2 cellular contexts compared by ENCODE assay signal in the genomic region with DNA sequence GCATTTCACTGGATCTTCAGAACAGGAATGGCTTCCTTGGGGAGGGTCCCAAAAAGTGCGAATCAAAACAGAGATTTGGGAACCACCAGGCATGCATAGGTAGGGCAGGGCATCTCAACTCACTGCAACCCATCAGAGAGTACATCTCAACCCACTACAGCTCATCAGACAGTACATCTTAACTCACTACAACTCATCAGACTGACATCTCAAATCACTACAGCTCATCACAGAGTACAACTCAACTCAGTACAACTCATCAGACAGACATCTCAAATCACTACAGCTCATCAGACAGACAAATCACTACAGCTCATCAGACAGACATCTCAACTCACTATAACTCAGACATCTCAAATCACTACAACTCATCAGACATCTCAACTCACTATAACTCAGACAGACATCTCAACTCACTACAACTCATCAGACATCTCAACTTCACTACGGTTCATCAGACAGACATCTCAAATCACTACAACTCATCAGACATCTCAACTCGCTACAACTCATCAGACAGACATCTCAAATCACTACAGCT.
TF ChIP-seq lines count a peak whose summit lies in the region.

No MANE protein-coding gene starts in this region.

TF ChIP-seq in HepG2, 621 proteins besides CTCF, POLR2A, EP300 and RAD21 (continued from another document):
- TF ChIP-seq, protein P1, sequence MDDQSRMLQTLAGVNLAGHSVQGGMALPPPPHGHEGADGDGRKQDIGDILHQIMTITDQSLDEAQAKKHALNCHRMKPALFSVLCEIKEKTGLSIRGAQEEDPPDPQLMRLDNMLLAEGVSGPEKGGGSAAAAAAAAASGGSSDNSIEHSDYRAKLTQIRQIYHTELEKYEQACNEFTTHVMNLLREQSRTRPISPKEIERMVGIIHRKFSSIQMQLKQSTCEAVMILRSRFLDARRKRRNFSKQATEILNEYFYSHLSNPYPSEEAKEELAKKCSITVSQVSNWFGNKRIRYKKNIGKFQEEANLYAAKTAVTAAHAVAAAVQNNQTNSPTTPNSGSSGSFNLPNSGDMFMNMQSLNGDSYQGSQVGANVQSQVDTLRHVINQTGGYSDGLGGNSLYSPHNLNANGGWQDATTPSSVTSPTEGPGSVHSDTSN (CRISPR knock-in tag; IDR thresholded peaks at IDR 0.05; ENCODE audit: borderline replicate concordance): no peak
- no peak for TF ChIP-seq KDM5A (IDR thresholded peaks at IDR 0.05; ENCODE audit: borderline replicate concordance, low read length)
- TF ChIP-seq, protein P2, sequence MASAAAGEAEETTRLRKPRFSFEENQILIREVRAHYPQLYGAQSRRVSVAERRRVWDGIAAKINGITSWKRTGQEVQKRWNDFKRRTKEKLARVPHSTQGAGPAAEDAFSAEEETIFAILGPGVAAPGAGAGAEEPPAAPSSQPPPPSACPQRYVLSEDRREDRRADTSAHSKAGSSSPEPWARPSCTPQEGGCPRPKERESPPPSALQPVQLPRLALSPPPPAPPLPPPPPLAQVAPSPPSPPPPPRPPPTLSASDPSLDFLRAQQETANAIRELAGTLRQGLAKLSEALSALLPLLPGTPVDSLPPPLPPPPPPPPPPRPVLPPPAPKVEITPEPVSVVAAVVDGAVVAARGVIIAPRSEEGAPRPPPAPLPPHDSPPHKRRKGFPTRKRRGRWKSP (CRISPR knock-in tag; IDR thresholded peaks at IDR 0.05): no peak
- no peak for TF ChIP-seq ZNF550 (CRISPR knock-in tag; IDR thresholded peaks at IDR 0.05; ENCODE audit: borderline replicate concordance)
- TF ChIP-seq, protein P3, sequence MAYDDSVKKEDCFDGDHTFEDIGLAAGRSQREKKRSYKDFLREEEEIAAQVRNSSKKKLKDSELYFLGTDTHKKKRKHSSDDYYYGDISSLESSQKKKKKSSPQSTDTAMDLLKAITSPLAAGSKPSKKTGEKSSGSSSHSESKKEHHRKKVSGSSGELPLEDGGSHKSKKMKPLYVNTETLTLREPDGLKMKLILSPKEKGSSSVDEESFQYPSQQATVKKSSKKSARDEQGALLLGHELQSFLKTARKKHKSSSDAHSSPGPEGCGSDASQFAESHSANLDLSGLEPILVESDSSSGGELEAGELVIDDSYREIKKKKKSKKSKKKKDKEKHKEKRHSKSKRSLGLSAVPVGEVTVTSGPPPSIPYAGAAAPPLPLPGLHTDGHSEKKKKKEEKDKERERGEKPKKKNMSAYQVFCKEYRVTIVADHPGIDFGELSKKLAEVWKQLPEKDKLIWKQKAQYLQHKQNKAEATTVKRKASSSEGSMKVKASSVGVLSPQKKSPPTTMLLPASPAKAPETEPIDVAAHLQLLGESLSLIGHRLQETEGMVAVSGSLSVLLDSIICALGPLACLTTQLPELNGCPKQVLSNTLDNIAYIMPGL (CRISPR knock-in tag; IDR thresholded peaks at IDR 0.05; ENCODE audit: borderline replicate concordance in 1 of 2, low read depth in 1 of 2): no peak
- TF ChIP-seq, protein P4, sequence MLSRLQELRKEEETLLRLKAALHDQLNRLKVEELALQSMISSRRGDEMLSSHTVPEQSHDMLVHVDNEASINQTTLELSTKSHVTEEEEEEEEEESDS (CRISPR knock-in tag; IDR thresholded peaks at IDR 0.05; ENCODE audit: borderline replicate concordance): no peak
- TF ChIP-seq ZBTB7A (CRISPR knock-in tag; IDR thresholded peaks at IDR 0.05): no peak
- no peak for TF ChIP-seq SCMH1 (CRISPR knock-in tag; IDR thresholded peaks at IDR 0.05; ENCODE audit: borderline replicate concordance)
- TF ChIP-seq, protein P5, sequence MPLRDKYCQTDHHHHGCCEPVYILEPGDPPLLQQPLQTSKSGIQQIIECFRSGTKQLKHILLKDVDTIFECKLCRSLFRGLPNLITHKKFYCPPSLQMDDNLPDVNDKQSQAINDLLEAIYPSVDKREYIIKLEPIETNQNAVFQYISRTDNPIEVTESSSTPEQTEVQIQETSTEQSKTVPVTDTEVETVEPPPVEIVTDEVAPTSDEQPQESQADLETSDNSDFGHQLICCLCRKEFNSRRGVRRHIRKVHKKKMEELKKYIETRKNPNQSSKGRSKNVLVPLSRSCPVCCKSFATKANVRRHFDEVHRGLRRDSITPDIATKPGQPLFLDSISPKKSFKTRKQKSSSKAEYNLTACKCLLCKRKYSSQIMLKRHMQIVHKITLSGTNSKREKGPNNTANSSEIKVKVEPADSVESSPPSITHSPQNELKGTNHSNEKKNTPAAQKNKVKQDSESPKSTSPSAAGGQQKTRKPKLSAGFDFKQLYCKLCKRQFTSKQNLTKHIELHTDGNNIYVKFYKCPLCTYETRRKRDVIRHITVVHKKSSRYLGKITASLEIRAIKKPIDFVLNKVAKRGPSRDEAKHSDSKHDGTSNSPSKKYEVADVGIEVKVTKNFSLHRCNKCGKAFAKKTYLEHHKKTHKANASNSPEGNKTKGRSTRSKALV (CRISPR knock-in tag; IDR thresholded peaks at IDR 0.05): no peak
- TF ChIP-seq, protein P6, sequence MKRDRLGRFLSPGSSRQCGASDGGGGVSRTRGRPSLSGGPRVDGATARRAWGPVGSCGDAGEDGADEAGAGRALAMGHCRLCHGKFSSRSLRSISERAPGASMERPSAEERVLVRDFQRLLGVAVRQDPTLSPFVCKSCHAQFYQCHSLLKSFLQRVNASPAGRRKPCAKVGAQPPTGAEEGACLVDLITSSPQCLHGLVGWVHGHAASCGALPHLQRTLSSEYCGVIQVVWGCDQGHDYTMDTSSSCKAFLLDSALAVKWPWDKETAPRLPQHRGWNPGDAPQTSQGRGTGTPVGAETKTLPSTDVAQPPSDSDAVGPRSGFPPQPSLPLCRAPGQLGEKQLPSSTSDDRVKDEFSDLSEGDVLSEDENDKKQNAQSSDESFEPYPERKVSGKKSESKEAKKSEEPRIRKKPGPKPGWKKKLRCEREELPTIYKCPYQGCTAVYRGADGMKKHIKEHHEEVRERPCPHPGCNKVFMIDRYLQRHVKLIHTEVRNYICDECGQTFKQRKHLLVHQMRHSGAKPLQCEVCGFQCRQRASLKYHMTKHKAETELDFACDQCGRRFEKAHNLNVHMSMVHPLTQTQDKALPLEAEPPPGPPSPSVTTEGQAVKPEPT (CRISPR knock-in tag; IDR thresholded peaks at IDR 0.05; ENCODE audit: low read depth): no peak

TF ChIP-seq in neural cell, 6 proteins besides CTCF, POLR2A, EP300 and RAD21:
- TF ChIP-seq, protein P7, sequence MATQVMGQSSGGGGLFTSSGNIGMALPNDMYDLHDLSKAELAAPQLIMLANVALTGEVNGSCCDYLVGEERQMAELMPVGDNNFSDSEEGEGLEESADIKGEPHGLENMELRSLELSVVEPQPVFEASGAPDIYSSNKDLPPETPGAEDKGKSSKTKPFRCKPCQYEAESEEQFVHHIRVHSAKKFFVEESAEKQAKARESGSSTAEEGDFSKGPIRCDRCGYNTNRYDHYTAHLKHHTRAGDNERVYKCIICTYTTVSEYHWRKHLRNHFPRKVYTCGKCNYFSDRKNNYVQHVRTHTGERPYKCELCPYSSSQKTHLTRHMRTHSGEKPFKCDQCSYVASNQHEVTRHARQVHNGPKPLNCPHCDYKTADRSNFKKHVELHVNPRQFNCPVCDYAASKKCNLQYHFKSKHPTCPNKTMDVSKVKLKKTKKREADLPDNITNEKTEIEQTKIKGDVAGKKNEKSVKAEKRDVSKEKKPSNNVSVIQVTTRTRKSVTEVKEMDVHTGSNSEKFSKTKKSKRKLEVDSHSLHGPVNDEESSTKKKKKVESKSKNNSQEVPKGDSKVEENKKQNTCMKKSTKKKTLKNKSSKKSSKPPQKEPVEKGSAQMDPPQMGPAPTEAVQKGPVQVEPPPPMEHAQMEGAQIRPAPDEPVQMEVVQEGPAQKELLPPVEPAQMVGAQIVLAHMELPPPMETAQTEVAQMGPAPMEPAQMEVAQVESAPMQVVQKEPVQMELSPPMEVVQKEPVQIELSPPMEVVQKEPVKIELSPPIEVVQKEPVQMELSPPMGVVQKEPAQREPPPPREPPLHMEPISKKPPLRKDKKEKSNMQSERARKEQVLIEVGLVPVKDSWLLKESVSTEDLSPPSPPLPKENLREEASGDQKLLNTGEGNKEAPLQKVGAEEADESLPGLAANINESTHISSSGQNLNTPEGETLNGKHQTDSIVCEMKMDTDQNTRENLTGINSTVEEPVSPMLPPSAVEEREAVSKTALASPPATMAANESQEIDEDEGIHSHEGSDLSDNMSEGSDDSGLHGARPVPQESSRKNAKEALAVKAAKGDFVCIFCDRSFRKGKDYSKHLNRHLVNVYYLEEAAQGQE (IDR thresholded peaks at IDR 0.05; ENCODE audit: borderline replicate concordance): no peak
- TF ChIP-seq POLR2AphosphoS5 (IDR thresholded peaks at IDR 0.05): peak; percentile 70
- TF ChIP-seq MXI1 (conservative IDR thresholded peaks at IDR 0.05; ENCODE audit: poor library complexity, severe bottlenecking): no peak
TF ChIP-seq in neural cell: peak in this region for 1.
